Comparison of ENCODE assay signal across 17 cellular contexts in genomic region chr2:77834360-77835002, GRCh38.
A peak's percentile ranks its signal among the peaks of the same experiment; 100 is the strongest.
DNase-seq lines count a peak whose midpoint lies in the region; FAIRE-seq and TF ChIP-seq lines count a peak whose summit lies in the region.
"Had no signal": no experiment of that assay in that cellular context is flagged by ENCODE, and none has a peak within 500 bp of the region (broad histone marks: within the 10 kb centered on the region; RNA-seq: fewer than 3 reads in every experiment).

No MANE protein-coding gene starts in this region.

- H3K27me3 ChIP-seq in uterus (no peaks in the 10 kb centered on the region), right atrium auricular region (no peaks in the 10 kb centered on the region)
- H3K27me3 ChIP-seq: BLaER1, SJSA1 had no signal

- intact Hi-C loops in uterus (cut with DNase I; ENCODE audit: low total_unique reads): no loop called here

- H3K36me3 ChIP-seq in uterus: no peaks in the 10 kb centered on the region
- H3K36me3 ChIP-seq in right atrium auricular region: no peaks in the 10 kb centered on the region
- H3K36me3 ChIP-seq: BLaER1, SJSA1 had no signal

- H3K27ac ChIP-seq in uterus (no peak overlapping the region), right atrium auricular region (no peak overlapping the region)
- H3K27ac ChIP-seq: BLaER1, SJSA1 had no signal

- TF ChIP-seq POLR2A in uterus (IDR thresholded peaks at IDR 0.05): no peak

- peak; percentile 82 for FAIRE-seq in endometrium (lab: Jason Lieb, UNC)
- FAIRE-seq: HTR-8/SVneo had no signal

- TF ChIP-seq CTCF in uterus (IDR thresholded peaks at IDR 0.05) (no peak), right atrium auricular region (IDR thresholded peaks at IDR 0.05) (no peak)

- in situ Hi-C loops in KBM-7 (cut with MboI; ENCODE audit: low pct_unique_long_range_greater_than_20kb, low sequenced_read_pairs): no loop called here

- H3K9me3 ChIP-seq in uterus (no peaks in the 10 kb centered on the region), right atrium auricular region (peaks cover 0 to 21% of the 10 kb centered on the region in 2 donors)
- H3K9me3 ChIP-seq: SJSA1 had no signal

- H3K4me3 ChIP-seq in uterus: no peak overlapping the region
- no peak overlapping the region for H3K4me3 ChIP-seq in right atrium auricular region
- H3K4me3 ChIP-seq: BLaER1, SJSA1 had no signal

- peak; percentile 7 for DNase-seq in NCI-H82 (lab: John Stamatoyannopoulos, UW)
- DNase-seq in NCI-H82 treated with DMSO at 0.1 percent for 48 hours (lab: John Stamatoyannopoulos, UW; ENCODE audit: unreplicated experiment): no peak
- DNase-seq in KBM-7: peak; percentile 2
- no peak for DNase-seq in uterus
- DNase-seq in right atrium auricular region (ENCODE audit: low spot score): no peak
- no peak for DNase-seq in H4 (ENCODE audit: low spot score)
- DNase-seq: CD4-positive, alpha-beta memory T cell; DMS79; H7; NCI-H1105 treated with DMSO at 0.1 percent for 48 hours; NCI-H1694; NCI-H2081 treated with DMSO at 0.1 percent for 48 hours; NCI-H510A had no signal

- H3K4me1 ChIP-seq in uterus (no peaks in the 10 kb centered on the region), right atrium auricular region (no peaks in the 10 kb centered on the region)
- H3K4me1 ChIP-seq: BLaER1, SJSA1 had no signal

Comparison
In these comparisons a context has a peak if more than half of its experiments do, and no peak if none do; other contexts are left out.
1. DNase-seq: peak in NCI-H82 (single experiment) and KBM-7 (single experiment); none in NCI-H82 treated with DMSO at 0.1 percent for 48 hours (single experiment), uterus (0 of 2), right atrium auricular region (single experiment) and H4 (single experiment).